24 cellular contexts compared by ENCODE assay signal in the genomic region with DNA sequence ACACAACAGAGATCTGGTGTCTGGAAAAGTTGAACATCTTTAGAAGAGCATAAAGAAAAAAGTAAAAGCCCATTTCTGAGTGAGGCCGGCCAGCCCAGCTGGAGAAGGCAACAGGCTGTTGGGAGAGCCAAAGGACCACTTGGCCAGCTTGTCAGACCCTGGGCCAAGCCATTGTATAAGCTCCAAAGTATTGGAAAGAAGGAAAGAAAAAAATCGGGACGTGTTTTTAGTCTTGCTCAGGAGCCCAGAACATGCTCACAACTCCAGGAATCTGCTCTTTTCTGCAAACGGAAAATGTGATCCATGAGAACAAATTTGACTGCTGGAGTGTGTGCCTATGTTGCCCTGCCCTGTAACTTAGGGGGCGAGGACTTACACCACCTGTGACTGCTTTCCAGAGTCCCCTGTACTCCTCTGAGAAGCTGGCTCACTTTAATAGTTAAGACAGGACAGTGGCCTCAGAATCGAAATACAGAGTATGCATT. TPM values are rescaled to one million over a fixed set of nuclear protein-coding genes. Genes with fewer than 3 reads are reported as not detected.
A peak's percentile ranks its signal among the peaks of the same experiment; 100 is the strongest.
DNase-seq lines count a peak whose midpoint lies in the region; ATAC-seq, FAIRE-seq and TF ChIP-seq lines count a peak whose summit lies in the region.
"Had no signal": no experiment of that assay in that cellular context is flagged by ENCODE, and none has a peak within 500 bp of the region (broad histone marks: within the 10 kb centered on the region; RNA-seq: fewer than 3 reads in every experiment).

No MANE protein-coding gene starts in this region.

- ATAC-seq in GM23338, result no peak
- ATAC-seq: activated CD4-positive, alpha-beta T cell treated with anti-CD3 and anti-CD28 coated beads for 36 hours; natural killer cell treated with Interleukin-12 subunit alpha and Interleukin-12 subunit beta and Interleukin-15 and Interleukin-18, amount 100 ng/mL, for 72 hours had no signal

- no peak overlapping the region for H3K4me3 ChIP-seq in GM23338
- H3K4me3 ChIP-seq in H1 (ENCODE audit: extremely low read depth in 1 of 4, insufficient read depth in 2 of 4, low read depth in 3 of 4, low read length in 4 of 4), result no peak overlapping the region
- no peak overlapping the region for H3K4me3 ChIP-seq in stomach
- H3K4me3 ChIP-seq: cardiac muscle cell, SJSA1, tibial artery had no signal

- no peaks in the 10 kb centered on the region for H3K36me3 ChIP-seq in GM23338 (ENCODE audit: insufficient read depth)
- no peaks in the 10 kb centered on the region for H3K36me3 ChIP-seq in H1 (ENCODE audit: control insufficient read depth in 2 of 4, insufficient read depth in 4 of 4, low read length in 3 of 4)
- H3K36me3 ChIP-seq in stomach, result no peaks in the 10 kb centered on the region
- H3K36me3 ChIP-seq: cardiac muscle cell, SJSA1, tibial artery had no signal

- no peak for FAIRE-seq in H1 (lab: Jason Lieb, UNC)
- FAIRE-seq: RCC 7860 had no signal

- H3K14ac ChIP-seq in H1 (ENCODE audit: insufficient read length), result no peak overlapping the region

- no peaks in the 10 kb centered on the region for H3K23me2 ChIP-seq in H1 (ENCODE audit: low read depth, low read length)

- H4K91ac ChIP-seq in H1 (replicated peaks; ENCODE audit: insufficient read length, low read length), result no peak overlapping the region

- peak overlapping the region; percentile 53 for H2AFZ ChIP-seq in GM23338
- peak overlapping the region; percentile 38; the same call in 1 of the 2 replicates for H2AFZ ChIP-seq in H1 (ENCODE audit: low read length)

- no peak overlapping the region for H3K4me2 ChIP-seq in GM23338
- no peak overlapping the region for H3K4me2 ChIP-seq in H1 (ENCODE audit: insufficient read depth in 1 of 2, low read depth in 2 of 2, low read length in 2 of 2)

- no peak overlapping the region for H2BK5ac ChIP-seq in H1 (ENCODE audit: low read depth, low read length)

- no peaks in the 10 kb centered on the region for H4K20me1 ChIP-seq in GM23338 (replicated peaks; ENCODE audit: insufficient read depth)
- H4K20me1 ChIP-seq in H1 (replicated peaks in 1 of 2; ENCODE audit: control insufficient read depth in 1 of 2, insufficient read depth in 2 of 2, low read length in 2 of 2), result no peaks in the 10 kb centered on the region

- H3K27me3 ChIP-seq in GM23338 (ENCODE audit: insufficient read depth) (no peaks in the 10 kb centered on the region), H1 (replicated peaks in 1 of 4; ENCODE audit: control insufficient read depth in 3 of 4, extremely low read depth in 1 of 4, insufficient read depth in 3 of 4, low read length in 3 of 4) (no peaks in the 10 kb centered on the region), stomach (no peaks in the 10 kb centered on the region)
- H3K27me3 ChIP-seq: cardiac muscle cell, tibial artery had no signal

- H3K79me2 ChIP-seq in GM23338 (replicated peaks; ENCODE audit: insufficient read depth), result no peaks in the 10 kb centered on the region
- H3K79me2 ChIP-seq in H1 (ENCODE audit: control insufficient read depth in 1 of 2, insufficient read depth in 2 of 2, low read length in 2 of 2), result no peaks in the 10 kb centered on the region

- H3K36me3 Mint-ChIP-seq in GM23338 (ENCODE audit: low read depth), result no peaks in the 10 kb centered on the region
- H3K36me3 Mint-ChIP-seq: CD14-positive monocyte; natural killer cell treated with Interleukin-12 subunit alpha and Interleukin-12 subunit beta and Interleukin-15 and Interleukin-18, amount 100 ng/mL, for 72 hours had no signal

- H2BK15ac ChIP-seq in H1 (ENCODE audit: low read length), result no peak overlapping the region

- no peaks in the 10 kb centered on the region for H3K4me1 ChIP-seq in GM23338 (ENCODE audit: insufficient read depth)
- H3K4me1 ChIP-seq in H1 (replicated peaks in 1 of 4; ENCODE audit: control insufficient read depth in 3 of 4, insufficient read depth in 4 of 4, low read length in 3 of 4), result 0 out of 7 replicates have a peak, but pooled peaks cover 0 to 2% (median 0%) of the 10 kb centered on the region in 4 experiments
- H3K4me1 ChIP-seq in stomach, result peaks cover 0 to 11% (median 0%) of the 10 kb centered on the region in 4 donors
- H3K4me1 ChIP-seq: SJSA1, tibial artery had no signal

- no peak for DNase-seq in GM23338 (ENCODE audit: low spot score)
- no peak for DNase-seq in H1 (ENCODE audit: low read depth in 1 of 2, low spot score in 2 of 2)
- DNase-seq in islet precursor cell, result peak; percentile 15
- DNase-seq in stomach, result no peak
- no peak for DNase-seq in NCI-H1105 (lab: John Stamatoyannopoulos, UW)
- DNase-seq in activated CD4-positive, CD25-positive, alpha-beta regulatory T cell (lab: John Stamatoyannopoulos, UW), result no peak
- no peak for DNase-seq in NCI-H345 (lab: John Stamatoyannopoulos, UW)
- DNase-seq: activated CD4-positive, alpha-beta T cell treated with anti-CD3 and anti-CD28 coated beads for 36 hours; activated naive CD4-positive, alpha-beta T cell; activated T-cell treated with anti-CD3 and anti-CD28 coated beads, Interleukin-2, amount 50 U/mL, for 24 hours; amniotic stem cell; H9; mesendoderm; MV-4-11; NCI-H526; stimulated activated naive CD4-positive, alpha-beta T cell treated with Interleukin-2 at 50 U/mL for 16 hours; T-helper 1 cell had no signal

- CTCF ChIA-PET in H1 (lab: Charles Lee; ENCODE audit: partially characterized antibody), result interaction anchor here (0.7 to 11.8 kb wide), 15 partner anchors 9 to 109 kb away, joined by 3 to 123 read pairs (median 4); partner anchors contain the start of gene CILP

- no peaks in the 10 kb centered on the region for H3F3A ChIP-seq in GM23338 (replicated peaks; ENCODE audit: low read depth)

- no peak overlapping the region for H4K5ac ChIP-seq in H1 (ENCODE audit: insufficient read length, low read depth, low read length)

- H3K27ac ChIP-seq in GM23338 (ENCODE audit: low read depth), result no peak overlapping the region
- H3K27ac ChIP-seq in H1 (ENCODE audit: low read depth, low read length), result no peak overlapping the region
- H3K27ac ChIP-seq in stomach, result peak overlapping the region in 3 of 5 donors; percentile 19 to 64 (median 56)
- H3K27ac ChIP-seq: cardiac muscle cell, SJSA1, tibial artery had no signal

- H3K4ac ChIP-seq in H1 (replicated peaks; ENCODE audit: insufficient read length, low read depth, low read length), result no peak overlapping the region

- TF ChIP-seq CTCF in GM23338 (conservative IDR thresholded peaks at IDR 0.05; ENCODE audit: low read depth in 2 of 2) (no peak), H1 (IDR thresholded peaks at IDR 0.05; ENCODE audit: control extremely low read depth in 1 of 3, insufficient read depth in 1 of 3, low read depth in 1 of 3, low read length in 3 of 3) (no peak), stomach (IDR thresholded peaks at IDR 0.05) (no peak)

- H2BK120ac ChIP-seq in H1 (replicated peaks; ENCODE audit: low read depth, low read length), result no peak overlapping the region

- 83% methylated on average over 6 of the region's 6 CpGs; no CpG with 5 or more reads in 1 of the 2 experiments for WGBS in H1 (ENCODE audit: extremely low coverage in 1 of 2, insufficient coverage in 1 of 2, insufficient read length in 1 of 2, insufficient replicate concordance in 2 of 2, low coverage in 1 of 2, low lambda C conversion rate in 2 of 2, missing lambda C conversion rate in 1 of 2), 2 experiments
- WGBS in stomach, 5 donors, result 55 to 69% (median 64%) methylated on average over 6 of the region's 6 CpGs

- intact Hi-C loops in stomach (cut with DNase I; ENCODE audit: low total_unique reads), result loop anchor here (5.0 kb wide), 1 partner anchor 72 kb away; no protein-coding TSS in a partner anchor

- no peak overlapping the region for H4K8ac ChIP-seq in H1 (ENCODE audit: extremely low read depth, insufficient read depth, low read length)

- no peak overlapping the region for H3K27ac Mint-ChIP-seq in GM23338
- H3K27ac Mint-ChIP-seq: activated CD4-positive, alpha-beta T cell treated with anti-CD3 and anti-CD28 coated beads for 36 hours; activated T-cell treated with anti-CD3 and anti-CD28 coated beads, Interleukin-2, amount 50 U/mL, for 24 hours; CD14-positive monocyte; dendritic cell treated with granulocyte-macrophage colony-stimulating factor and Interleukin-4, amounts not matched to agents 40 ng/mL and 50 ng/mL, for 4 days; H9; natural killer cell treated with Interleukin-12 subunit alpha and Interleukin-12 subunit beta and Interleukin-15 and Interleukin-18, amount 100 ng/mL, for 72 hours had no signal

- H3K9me3 ChIP-seq in H1 (ENCODE audit: insufficient read depth in 2 of 2, low read depth in 1 of 2, low read length in 1 of 2), result peaks cover 3 to 5% of the 10 kb centered on the region in 2 experiments; a peak in 1 of 4 replicates
- no peaks in the 10 kb centered on the region for H3K9me3 ChIP-seq in stomach
- H3K9me3 ChIP-seq: SJSA1, tibial artery had no signal

- H3K4me3 Mint-ChIP-seq in GM23338, result no peak overlapping the region
- H3K4me3 Mint-ChIP-seq: activated CD4-positive, alpha-beta T cell treated with anti-CD3 and anti-CD28 coated beads for 36 hours; activated T-cell treated with anti-CD3 and anti-CD28 coated beads, Interleukin-2, amount 50 U/mL, for 24 hours; CD14-positive monocyte; dendritic cell treated with granulocyte-macrophage colony-stimulating factor and Interleukin-4, amounts not matched to agents 40 ng/mL and 50 ng/mL, for 4 days; natural killer cell treated with Interleukin-12 subunit alpha and Interleukin-12 subunit beta and Interleukin-15 and Interleukin-18, amount 100 ng/mL, for 72 hours had no signal

- TF ChIP-seq POLR2A in H1 (IDR thresholded peaks at IDR 0.05; ENCODE audit: control extremely low read depth in 1 of 2, low read depth in 2 of 2, low read length in 2 of 2) (no peak), stomach (IDR thresholded peaks at IDR 0.05) (no peak)

- no peak overlapping the region for H2BK12ac ChIP-seq in H1 (ENCODE audit: low read depth, low read length)

- H3K56ac ChIP-seq in H1 (replicated peaks; ENCODE audit: insufficient read length, low read depth, low read length), result no peak overlapping the region

- H3K9ac ChIP-seq in H1 (replicated peaks in 1 of 4; ENCODE audit: extremely low read depth in 1 of 4, low read depth in 3 of 4, low read length in 3 of 4), result no peak overlapping the region

- no peak overlapping the region for H2AK5ac ChIP-seq in H1 (ENCODE audit: low read depth, low read length)

- TF ChIP-seq EP300 in H1 (IDR thresholded peaks at IDR 0.05; ENCODE audit: borderline replicate concordance in 1 of 2, low read depth in 2 of 2, low read length in 2 of 2) (no peak), stomach (IDR thresholded peaks at IDR 0.05) (no peak)

- no peaks in the 10 kb centered on the region for H3K9me2 ChIP-seq in GM23338 (ENCODE audit: insufficient read depth)

- H2BK20ac ChIP-seq in H1 (ENCODE audit: low read length), result no peak overlapping the region

- no peaks in the 10 kb centered on the region; the same call in 2 of the 3 replicates for H3K9me3 Mint-ChIP-seq in GM23338
- H3K9me3 Mint-ChIP-seq: activated T-cell treated with anti-CD3 and anti-CD28 coated beads, Interleukin-2, amount 50 U/mL, for 24 hours; dendritic cell treated with granulocyte-macrophage colony-stimulating factor and Interleukin-4, amounts not matched to agents 40 ng/mL and 50 ng/mL, for 4 days; natural killer cell treated with Interleukin-12 subunit alpha and Interleukin-12 subunit beta and Interleukin-15 and Interleukin-18, amount 100 ng/mL, for 72 hours had no signal

- no peak overlapping the region for H3K18ac ChIP-seq in H1 (ENCODE audit: extremely low read depth, low read length)

- H3K4me1 Mint-ChIP-seq in GM23338, result peaks cover 7% of the 10 kb centered on the region; the same call in 1 of the 3 replicates
- H3K4me1 Mint-ChIP-seq: activated CD4-positive, alpha-beta T cell treated with anti-CD3 and anti-CD28 coated beads for 36 hours; CD14-positive monocyte had no signal

- POLR2A ChIA-PET in H1 (lab: Charles Lee; ENCODE audit: partially characterized antibody), result interaction anchor here (1.0 to 2.3 kb wide), 4 partner anchors 10 to 109 kb away, joined by 3 to 7 read pairs (median 4); partner anchors contain the start of genes CLPX and RNU5B-1

- no peaks in the 10 kb centered on the region for H3K79me1 ChIP-seq in H1 (ENCODE audit: low read depth, low read length)

- no peak for TF ChIP-seq RAD21 in H1 (IDR thresholded peaks at IDR 0.05 in 1 of 2, conservative IDR thresholded peaks at IDR 0.05 in 1 of 2; ENCODE audit: low read depth in 2 of 2, low read length in 2 of 2)

- no peaks in the 10 kb centered on the region for H3K27me3 Mint-ChIP-seq in GM23338 (ENCODE audit: insufficient read depth, low read depth, poor library complexity)
- H3K27me3 Mint-ChIP-seq: activated CD4-positive, alpha-beta T cell treated with anti-CD3 and anti-CD28 coated beads for 36 hours; activated T-cell treated with anti-CD3 and anti-CD28 coated beads, Interleukin-2, amount 50 U/mL, for 24 hours; dendritic cell treated with granulocyte-macrophage colony-stimulating factor and Interleukin-4, amounts not matched to agents 40 ng/mL and 50 ng/mL, for 4 days; natural killer cell treated with Interleukin-12 subunit alpha and Interleukin-12 subunit beta and Interleukin-15 and Interleukin-18, amount 100 ng/mL, for 72 hours had no signal

- H3K23ac ChIP-seq in H1 (ENCODE audit: insufficient read length), result no peak overlapping the region

RNA-seq across cellular contexts. Expression of gene CLPX, which starts 10.4 kb away (rescaled TPM):
- 40.6 and 47.0 TPM in 2 replicates for total RNA-seq in GM23338 (2014; rRNA removed; shearing (Covaris generic))
- polyA plus RNA-seq in GM23338 (2016; fragmentation: Nextera tagmentation; extraction: Ambion mirVana) (18.9 and 20.6 TPM in 2 replicates), H1 (2011; rRNA removed) (9.7 and 10.5 TPM in 2 replicates), stomach (10 to 100 TPM; 11.1 to 17.7 (median 11.1) TPM)
- 53.6 and 56.4 TPM in 2 replicates for total RNA-seq in H1 (2021; fragmentation: NEBNext Ultra II Directional; extraction: Animal tissue kit (Norgen Biotek cat#: 25700))
- 30.8 TPM for polyA plus RNA-seq in H1 (2011; cell fraction: cytosol; rRNA removed)
- 7.8 TPM for polyA plus RNA-seq in H1 (2011; cell fraction: nucleus; rRNA removed)
- polyA plus RNA-seq in H1 (2012, experiment 1 of 2), result 36.5 to 56.0 TPM (median 38.5 TPM) in 4 replicates
- 2.3 TPM for polyA plus RNA-seq in H1 (2012, experiment 2 of 2)
- polyA plus RNA-seq in H1 (2013, experiment 1 of 2), result 20.1 TPM
- polyA plus RNA-seq in H1 (2013, experiment 2 of 2), result 18.7 TPM
- 18.1 and 20.7 TPM in 2 replicates for polyA minus RNA-seq in H1 (2011; rRNA and poly(A)+ RNA removed)
- polyA minus RNA-seq in H1 (2011; cell fraction: cytosol; rRNA and poly(A)+ RNA removed), result 19.3 TPM
- 16.2 TPM for polyA minus RNA-seq in H1 (2011; cell fraction: nucleus; rRNA and poly(A)+ RNA removed)
- total RNA-seq in stomach, result 100 to 1,000 TPM in 1 of 5 donors, 10 to 100 TPM in 4; 28.6 to 121 (median 85.9) TPM

RNA-seq across cellular contexts. Expression of gene CILP, which starts 15.7 kb away (rescaled TPM):
- 0.03 TPM in 1 of 2 replicates, not detected in the other for total RNA-seq in GM23338 (2014; rRNA removed; shearing (Covaris generic))
- polyA plus RNA-seq in GM23338 (2016; fragmentation: Nextera tagmentation; extraction: Ambion mirVana) (not detected in 2 replicates), H1 (2011; rRNA removed) (0.02 TPM in 1 of 2 replicates, not detected in the other), stomach (1 to 10 TPM in 2 of 3 donors, under 1 TPM in 1; 0.76 to 1.9 (median 1.8) TPM)
- total RNA-seq in H1 (2021; fragmentation: NEBNext Ultra II Directional; extraction: Animal tissue kit (Norgen Biotek cat#: 25700)), result not detected in 2 replicates
- polyA plus RNA-seq in H1 (2011; cell fraction: cytosol; rRNA removed), result not detected
- polyA plus RNA-seq in H1 (2011; cell fraction: nucleus; rRNA removed), result 0.03 TPM
- not detected in 4 replicates for polyA plus RNA-seq in H1 (2012, experiment 1 of 2)
- not detected for polyA plus RNA-seq in H1 (2012, experiment 2 of 2)
- not detected for polyA plus RNA-seq in H1 (2013, experiment 1 of 2)
- polyA plus RNA-seq in H1 (2013, experiment 2 of 2), result not detected
- not detected in 2 replicates for polyA minus RNA-seq in H1 (2011; rRNA and poly(A)+ RNA removed)
- polyA minus RNA-seq in H1 (2011; cell fraction: cytosol; rRNA and poly(A)+ RNA removed), result not detected
- polyA minus RNA-seq in H1 (2011; cell fraction: nucleus; rRNA and poly(A)+ RNA removed), result not detected
- 10 to 100 TPM in 3 of 5 donors, 1 to 10 TPM in 2; 1.8 to 28.7 (median 14.3) TPM for total RNA-seq in stomach
- total RNA-seq: activated CD4-positive, alpha-beta T cell treated with anti-CD3 and anti-CD28 coated beads for 36 hours; SJSA1 had no signal
- polyA plus RNA-seq: CD14-positive monocyte had no signal

Comparison
In these comparisons a context has a peak if more than half of its experiments do, and no peak if none do; other contexts are left out.
1. H3K27ac ChIP-seq: peak in stomach (3 of 5); none in GM23338 (single experiment) and H1 (single experiment).